ENCODE assay signal across 18 cellular contexts in the genomic region with DNA sequence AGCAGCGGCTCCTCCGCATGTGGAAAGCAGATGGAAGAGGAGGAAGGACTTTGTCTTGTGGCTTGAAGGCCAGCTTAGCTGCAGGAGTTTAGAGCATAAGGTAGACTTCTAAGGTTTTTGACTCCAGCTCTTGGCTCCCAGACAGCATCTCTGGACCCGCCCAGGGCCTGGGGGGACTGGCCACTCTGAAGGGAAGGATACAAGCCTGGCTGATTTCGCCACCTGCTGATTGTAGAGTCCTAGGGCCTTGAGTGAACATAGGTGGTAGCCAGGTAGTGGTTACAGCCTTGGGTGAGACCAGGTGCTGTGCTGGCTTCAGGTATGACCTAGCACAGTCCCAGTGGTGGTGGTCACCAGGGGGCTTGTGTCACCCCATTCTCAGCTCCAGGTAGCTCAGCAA. TPM values are rescaled to one million over a fixed set of nuclear protein-coding genes. Genes with fewer than 3 reads are reported as not detected.
DNase-seq lines count a peak whose midpoint lies in the region; ATAC-seq and TF ChIP-seq lines count a peak whose summit lies in the region.
"Had no signal": no experiment of that assay in that cellular context is flagged by ENCODE, and none has a peak within 500 bp of the region (broad histone marks: within the 10 kb centered on the region; RNA-seq: fewer than 3 reads in every experiment).

No MANE protein-coding gene starts in this region.

- no peak for ATAC-seq in T-helper 17 cell
- ATAC-seq: CD8-positive, alpha-beta T cell; HCT116 had no signal

- H3K4me3 Mint-ChIP-seq in osteocyte (ENCODE audit: unreplicated experiment) (no peak overlapping the region), T-helper 17 cell (no peak overlapping the region)
- H3K4me3 Mint-ChIP-seq in activated T-cell treated with anti-CD3 and anti-CD28 coated beads, Interleukin-2, amount 50 U/mL, for 24 hours: no peak overlapping the region
- H3K4me3 Mint-ChIP-seq: B cell; CD4-positive, CD25-positive, alpha-beta regulatory T cell; CD8-positive, alpha-beta T cell; H9 had no signal

- peaks cover 12% of the 10 kb centered on the region for H3K4me1 Mint-ChIP-seq in osteocyte (ENCODE audit: unreplicated experiment)
- H3K4me1 Mint-ChIP-seq in activated T-cell treated with anti-CD3 and anti-CD28 coated beads, Interleukin-2, amount 50 U/mL, for 24 hours (ENCODE audit: low read depth): peaks cover 18% of the 10 kb centered on the region
- H3K4me1 Mint-ChIP-seq in T-helper 17 cell: peaks cover 6% of the 10 kb centered on the region

- DNase-seq in ELF-1 (ENCODE audit: low read depth, low spot score) (peak; percentile 26), M059J (ENCODE audit: low read depth) (peak; percentile 15), epithelial cell of esophagus (ENCODE audit: low read depth) (peak; percentile 40), osteocyte (ENCODE audit: extremely low spot score, unreplicated experiment) (peak; percentile 70), T-helper 17 cell (no peak), 8988T (no peak)
- no peak for DNase-seq in activated T-cell treated with anti-CD3 and anti-CD28 coated beads, Interleukin-2, amount 50 U/mL, for 24 hours
- DNase-seq: Caco-2; CD4-positive, CD25-positive, alpha-beta regulatory T cell; CD8-positive, alpha-beta T cell; DMS 273 treated with DMSO at 0.1 percent for 48 hours; DMS79; EL; GF-D8; H9 had no signal

- H3K4me3 ChIP-seq in epithelial cell of esophagus (ENCODE audit: low read length): no peak overlapping the region
- H3K4me3 ChIP-seq: BLaER1 had no signal

- H3K9me3 Mint-ChIP-seq in osteocyte (ENCODE audit: unreplicated experiment): peaks cover 10% of the 10 kb centered on the region
- H3K9me3 Mint-ChIP-seq in activated T-cell treated with anti-CD3 and anti-CD28 coated beads, Interleukin-2, amount 50 U/mL, for 24 hours: no peaks in the 10 kb centered on the region
- H3K9me3 Mint-ChIP-seq: CD4-positive, CD25-positive, alpha-beta regulatory T cell; CD8-positive, alpha-beta T cell; H9 had no signal

- H3K27ac Mint-ChIP-seq in osteocyte (ENCODE audit: unreplicated experiment) (no peak overlapping the region), T-helper 17 cell (no peak overlapping the region)
- no peak overlapping the region for H3K27ac Mint-ChIP-seq in activated T-cell treated with anti-CD3 and anti-CD28 coated beads, Interleukin-2, amount 50 U/mL, for 24 hours
- H3K27ac Mint-ChIP-seq: B cell; CD8-positive, alpha-beta T cell had no signal

- H3K9me3 ChIP-seq in T-helper 17 cell (ENCODE audit: control insufficient read depth, low read length, poor library complexity, severe bottlenecking): no peaks in the 10 kb centered on the region

- TF ChIP-seq CTCF in epithelial cell of esophagus (IDR thresholded peaks at IDR 0.05; ENCODE audit: insufficient read depth, low read depth, low read length, missing control alignments): no peak
- no peak for TF ChIP-seq CTCF in osteocyte (IDR thresholded peaks at IDR 0.05)

- H3K27me3 Mint-ChIP-seq in osteocyte (ENCODE audit: unreplicated experiment) (no peaks in the 10 kb centered on the region), T-helper 17 cell (no peaks in the 10 kb centered on the region)
- no peaks in the 10 kb centered on the region for H3K27me3 Mint-ChIP-seq in activated T-cell treated with anti-CD3 and anti-CD28 coated beads, Interleukin-2, amount 50 U/mL, for 24 hours
- H3K27me3 Mint-ChIP-seq: B cell; CD4-positive, CD25-positive, alpha-beta regulatory T cell had no signal

- H3K36me3 Mint-ChIP-seq in osteocyte (ENCODE audit: unreplicated experiment): peaks cover 6% of the 10 kb centered on the region
- no peaks in the 10 kb centered on the region for H3K36me3 Mint-ChIP-seq in activated T-cell treated with anti-CD3 and anti-CD28 coated beads, Interleukin-2, amount 50 U/mL, for 24 hours (ENCODE audit: low read depth)
- H3K36me3 Mint-ChIP-seq in T-helper 17 cell (ENCODE audit: low read depth): peaks cover 4% of the 10 kb centered on the region
- H3K36me3 Mint-ChIP-seq: CD4-positive, CD25-positive, alpha-beta regulatory T cell; CD8-positive, alpha-beta T cell had no signal

RNA-seq across cellular contexts. Expression of gene RPL35A, which starts 48.4 kb away (rescaled TPM):
- 851 and 1,020 TPM in 2 replicates for total RNA-seq in M059J (2014; rRNA removed; shearing (Covaris generic))
- total RNA-seq in osteocyte (843 and 861 TPM in 2 replicates), T-helper 17 cell (1,000 to 10,000 TPM; 1,671 to 1,728 TPM)

RNA-seq across cellular contexts. Expression of gene LMLN, which starts 58.4 kb away (rescaled TPM):
- total RNA-seq in M059J (2014; rRNA removed; shearing (Covaris generic)): 7.1 and 7.7 TPM in 2 replicates
- total RNA-seq in osteocyte: 5.7 and 7.7 TPM in 2 replicates
- total RNA-seq in T-helper 17 cell: 1 to 10 TPM; 3.2 to 4.4 TPM

Comparison
In these comparisons a context has a peak if more than half of its experiments do, and no peak if none do; other contexts are left out.
1. DNase-seq: peak in ELF-1 (single experiment), M059J (single experiment), epithelial cell of esophagus (single experiment) and osteocyte (single experiment); none in activated T-cell treated with anti-CD3 and anti-CD28 coated beads, Interleukin-2, amount 50 U/mL, for 24 hours (single experiment), T-helper 17 cell (0 of 3) and 8988T (single experiment).